ENCODE assay signal across 8 cellular contexts in the genomic region with DNA sequence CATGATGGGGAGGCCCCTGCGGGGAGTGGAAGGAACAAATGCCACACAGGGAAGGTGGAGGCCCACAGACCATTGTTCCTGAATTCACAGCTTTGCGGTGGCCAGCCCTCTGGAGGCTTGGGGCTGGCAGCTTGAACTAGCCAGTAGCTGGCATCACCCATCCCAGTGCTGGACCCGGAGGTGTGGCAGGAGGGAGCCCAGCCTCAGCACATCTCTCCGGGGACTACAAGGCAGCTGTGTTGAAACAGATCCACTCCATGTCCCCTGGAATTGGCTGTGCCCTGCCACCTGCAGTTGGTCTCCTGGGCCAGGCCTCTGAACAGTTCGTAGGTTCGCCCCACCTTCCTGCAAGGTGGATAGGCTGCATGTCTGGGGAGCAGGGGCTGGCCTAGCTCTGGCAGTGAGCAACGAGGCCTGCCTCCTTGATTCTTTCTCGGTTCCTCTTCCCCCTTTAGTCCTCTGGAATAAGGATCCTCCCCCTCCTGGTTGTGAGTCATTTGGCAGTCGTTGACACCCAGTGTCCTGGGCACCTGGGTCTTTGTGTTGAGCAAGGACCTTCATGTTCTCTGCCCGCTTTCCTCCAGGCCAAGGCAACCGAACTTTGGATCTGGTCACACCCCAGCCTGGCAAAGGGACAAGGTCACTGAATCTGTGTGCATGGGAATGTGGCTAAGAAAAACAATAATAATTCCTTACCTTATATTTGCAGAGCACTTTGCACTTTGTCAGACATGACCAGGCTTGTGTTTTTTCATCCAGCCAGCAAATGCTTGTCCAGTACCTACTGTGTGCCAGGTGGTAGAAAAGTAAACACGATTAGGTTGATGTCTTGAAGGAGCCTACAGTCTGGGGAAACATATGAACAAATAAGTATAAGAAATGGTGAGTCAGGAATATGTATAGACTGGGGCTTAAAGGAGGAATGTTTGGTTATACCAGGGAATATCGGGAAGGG. TPM values are rescaled to one million over a fixed set of nuclear protein-coding genes. Genes with fewer than 3 reads are reported as not detected.
DNase-seq lines count a peak whose midpoint lies in the region; ATAC-seq and TF ChIP-seq lines count a peak whose summit lies in the region.

No MANE protein-coding gene starts in this region.

- H3K36me3 Mint-ChIP-seq in CD8-positive, alpha-beta memory T cell, result peaks cover 3 to 44% (median 3%) of the 10 kb centered on the region in 3 donors
- H3K36me3 Mint-ChIP-seq in osteocyte (ENCODE audit: unreplicated experiment), result peaks cover 3% of the 10 kb centered on the region

- no peaks in the 10 kb centered on the region for H3K36me3 ChIP-seq in CD8-positive, alpha-beta memory T cell (ENCODE audit: insufficient read depth, low read length)
- H3K36me3 ChIP-seq in duodenal mucosa (ENCODE audit: control insufficient read depth in 1 of 2, insufficient read depth in 2 of 2, low read length in 2 of 2), result peaks cover 0 to 10% of the 10 kb centered on the region in 2 donors

- H3K9me3 Mint-ChIP-seq in CD8-positive, alpha-beta memory T cell, result no peaks in the 10 kb centered on the region
- no peaks in the 10 kb centered on the region for H3K9me3 Mint-ChIP-seq in osteocyte (ENCODE audit: unreplicated experiment)

- ATAC-seq in HG03097 (IDR thresholded peaks at IDR 0.05; ENCODE audit: low FRiP score, unreplicated experiment), result no peak

- no peaks in the 10 kb centered on the region for H3K4me1 ChIP-seq in CD8-positive, alpha-beta memory T cell (ENCODE audit: insufficient read depth, low read length)
- peaks cover 52 to 66% of the 10 kb centered on the region in 2 donors for H3K4me1 ChIP-seq in duodenal mucosa (ENCODE audit: control insufficient read depth in 1 of 2, insufficient read depth in 2 of 2, low read length in 2 of 2)

- H3K27me3 ChIP-seq in CD8-positive, alpha-beta memory T cell (ENCODE audit: insufficient read depth, low read length, poor library complexity, severe bottlenecking), result no peaks in the 10 kb centered on the region
- no peaks in the 10 kb centered on the region for H3K27me3 ChIP-seq in duodenal mucosa (ENCODE audit: control insufficient read depth in 1 of 2, insufficient read depth in 2 of 2, low read length in 2 of 2)

- POLR2A ChIA-PET in CD8-positive, alpha-beta memory T cell (lab: Charles Lee), result no interaction called here

- peaks cover 16 to 32% (median 19%) of the 10 kb centered on the region in 3 donors for H3K4me1 Mint-ChIP-seq in CD8-positive, alpha-beta memory T cell
- H3K4me1 Mint-ChIP-seq in osteocyte (ENCODE audit: unreplicated experiment), result peaks cover 60% of the 10 kb centered on the region

- no peaks in the 10 kb centered on the region for H3K9me3 ChIP-seq in CD8-positive, alpha-beta memory T cell (ENCODE audit: low read length)
- H3K9me3 ChIP-seq in duodenal mucosa (ENCODE audit: control insufficient read depth in 1 of 2, low read length in 2 of 2), result no peaks in the 10 kb centered on the region

- DNase-seq in CD8-positive, alpha-beta memory T cell, result no peak
- DNase-seq in NOMO-1 (lab: John Stamatoyannopoulos, UW; ENCODE audit: unreplicated experiment in 2 of 2), result peak; percentile 84 to 95
- no peak for DNase-seq in osteocyte (ENCODE audit: extremely low spot score, unreplicated experiment)
- no peak for DNase-seq in DMS 273 (lab: John Stamatoyannopoulos, UW; ENCODE audit: unreplicated experiment)
- DNase-seq in NCI-H1092 treated with DMSO at 0.1 percent for 48 hours (lab: John Stamatoyannopoulos, UW), result no peak
- no peak for DNase-seq in effector CD4-positive, alpha-beta T cell

- H3K9ac ChIP-seq in duodenal mucosa (ENCODE audit: low read depth in 1 of 2, low read length in 2 of 2), result peak overlapping the region; percentile 2 to 69

- H3K27ac Mint-ChIP-seq in CD8-positive, alpha-beta memory T cell, result peak overlapping the region in 6 of 8 donors; percentile 37 to 79 (median 48)
- H3K27ac Mint-ChIP-seq in osteocyte (ENCODE audit: unreplicated experiment), result peak overlapping the region; percentile 80

- no peak for TF ChIP-seq CTCF in osteocyte (IDR thresholded peaks at IDR 0.05)

- H3K4me3 ChIP-seq in CD8-positive, alpha-beta memory T cell (ENCODE audit: low read length), result no peak overlapping the region
- peak overlapping the region in 1 of 2 donors; percentile 16 for H3K4me3 ChIP-seq in duodenal mucosa (ENCODE audit: low read depth in 1 of 2, low read length in 2 of 2)

- CTCF ChIA-PET in CD8-positive, alpha-beta memory T cell (lab: Charles Lee), result no interaction called here

- H3K27me3 Mint-ChIP-seq in CD8-positive, alpha-beta memory T cell, result no peaks in the 10 kb centered on the region
- no peaks in the 10 kb centered on the region for H3K27me3 Mint-ChIP-seq in osteocyte (ENCODE audit: unreplicated experiment)

- H3K4me3 Mint-ChIP-seq in CD8-positive, alpha-beta memory T cell, result no peak overlapping the region
- no peak overlapping the region for H3K4me3 Mint-ChIP-seq in osteocyte (ENCODE audit: unreplicated experiment)

- H3K27ac ChIP-seq in CD8-positive, alpha-beta memory T cell (ENCODE audit: low read depth, low read length), result no peak overlapping the region
- peak overlapping the region; percentile 70 for H3K27ac ChIP-seq in duodenal mucosa (ENCODE audit: low read depth, low read length)

RNA-seq across cellular contexts. Expression of gene TTC7A, which starts 29.6 kb away (rescaled TPM):
- 10 to 100 TPM; 50.8 to 54.1 TPM for total RNA-seq in CD8-positive, alpha-beta memory T cell
- 20.0 TPM for polyA plus RNA-seq in CD8-positive, alpha-beta memory T cell
- total RNA-seq in osteocyte, result 17.8 and 20.0 TPM in 2 replicates

RNA-seq across cellular contexts. Expression of gene MCFD2, which starts 55.0 kb away (rescaled TPM):
- 10 to 100 TPM; 37.2 to 40.0 TPM for total RNA-seq in CD8-positive, alpha-beta memory T cell
- polyA plus RNA-seq in CD8-positive, alpha-beta memory T cell, result 22.7 TPM
- 97.6 and 106 TPM in 2 replicates for total RNA-seq in osteocyte

Comparison
In these comparisons a context has a peak if more than half of its experiments do, and no peak if none do; other contexts are left out.
1. DNase-seq: peak in NOMO-1 (2 of 2); none in CD8-positive, alpha-beta memory T cell (0 of 5), osteocyte (single experiment), DMS 273 (single experiment), NCI-H1092 treated with DMSO at 0.1 percent for 48 hours (single experiment) and effector CD4-positive, alpha-beta T cell (single experiment).